In genomic region chrX:68808686-68809357, GRCh38 we compare ENCODE assay signal across 12 cellular contexts. TPM values are rescaled to one million over a fixed set of nuclear protein-coding genes. Genes with fewer than 3 reads are reported as not detected.
DNase-seq lines count a peak whose midpoint lies in the region; ATAC-seq, FAIRE-seq and TF ChIP-seq lines count a peak whose summit lies in the region.
"Had no signal": no experiment of that assay in that cellular context is flagged by ENCODE, and none has a peak within 500 bp of the region (broad histone marks: within the 10 kb centered on the region; RNA-seq: fewer than 3 reads in every experiment).

No MANE protein-coding gene starts in this region.

- no peak overlapping the region for H3K4me3 ChIP-seq in BE2C (ENCODE audit: low read depth, low read length)
- no peak overlapping the region for H3K4me3 ChIP-seq in Loucy (ENCODE audit: low read length, poor library complexity, severe bottlenecking)
- no peak overlapping the region for H3K4me3 ChIP-seq in brain microvascular endothelial cell (ENCODE audit: low read depth, low read length)
- H3K4me3 ChIP-seq in HepG2 (replicated peaks in 1 of 3; ENCODE audit: insufficient read depth in 1 of 3, low read depth in 2 of 3, low read length in 3 of 3) = no peak overlapping the region
- H3K4me3 ChIP-seq: sigmoid colon had no signal

- no peaks in the 10 kb centered on the region for H3K9me2 ChIP-seq in Loucy (replicated peaks; ENCODE audit: low read depth, low read length)

- BruUV-seq in HepG2 (replicated peaks; lab: Mats Ljungman, UMichigan) = no TSS peak

- H4K20me1 ChIP-seq in Loucy (ENCODE audit: insufficient read depth, low read length, poor library complexity, severe bottlenecking) (no peaks in the 10 kb centered on the region), HepG2 (ENCODE audit: insufficient read depth, low read length) (no peaks in the 10 kb centered on the region)

- TF ChIP-seq CTCF in BE2C (IDR thresholded peaks at IDR 0.05; ENCODE audit: low read depth, low read length) (peak; percentile 27; the same call in 1 of the 2 replicates), Loucy (conservative IDR thresholded peaks at IDR 0.05; ENCODE audit: low read length) (peak; percentile 28; the same call in 1 of the 2 replicates), brain microvascular endothelial cell (IDR thresholded peaks at IDR 0.05; ENCODE audit: low read depth, low read length, missing control alignments) (peak; percentile 48), HepG2 (CRISPR knock-in tag; IDR thresholded peaks at IDR 0.05) (peak; percentile 67)

- H3K27me3 ChIP-seq in BE2C (no peaks in the 10 kb centered on the region), Loucy (ENCODE audit: insufficient read depth, low read length, poor library complexity, severe bottlenecking) (no peaks in the 10 kb centered on the region), brain microvascular endothelial cell (replicated peaks) (no peaks in the 10 kb centered on the region), HepG2 (ENCODE audit: control insufficient read depth in 1 of 2, insufficient read depth in 2 of 2, low read length in 2 of 2) (no peaks in the 10 kb centered on the region)
- H3K27me3 ChIP-seq: sigmoid colon had no signal

- POLR2A ChIA-PET in HepG2 (lab: Yijun Ruan, JAX) = no interaction called here

- H3K36me3 ChIP-seq in BE2C (no peaks in the 10 kb centered on the region), Loucy (ENCODE audit: insufficient read depth, low read length) (no peaks in the 10 kb centered on the region), brain microvascular endothelial cell (replicated peaks) (no peaks in the 10 kb centered on the region), HepG2 (replicated peaks in 1 of 2; ENCODE audit: control insufficient read depth in 1 of 2, insufficient read depth in 2 of 2, low read length in 2 of 2) (no peaks in the 10 kb centered on the region)
- H3K36me3 ChIP-seq: sigmoid colon had no signal

- CTCF ChIA-PET in HepG2 (lab: Yijun Ruan, JAX; ENCODE audit: low intra/inter-chr PET ratio, low total read pairs) = interaction anchor here (3.7 kb wide), 1 partner anchor 76 kb away, joined by 25 read pairs; no protein-coding TSS in a partner anchor

- no peak for TF ChIP-seq EP300 in HepG2 (IDR thresholded peaks at IDR 0.05; ENCODE audit: low read depth in 2 of 2, low read length in 2 of 2)
- no peak for TF ChIP-seq EP300 in HepG2 (CRISPR knock-in tag; IDR thresholded peaks at IDR 0.05; ENCODE audit: borderline replicate concordance)

- no peak overlapping the region for H3K4me2 ChIP-seq in Loucy (ENCODE audit: low read depth, low read length, poor library complexity, severe bottlenecking)
- H3K4me2 ChIP-seq in HepG2 (ENCODE audit: low read depth, low read length) = no peak overlapping the region

- WGBS in HepG2 (ENCODE audit: low lambda C conversion rate) = 14% methylated on average over 5 of the region's 6 CpGs

- no peaks in the 10 kb centered on the region for H3F3A ChIP-seq in Loucy (ENCODE audit: low read depth)

- no peak for DNase-seq in BE2C
- no peak for DNase-seq in brain microvascular endothelial cell
- DNase-seq in HepG2 (ENCODE audit: low spot score) = no peak
- no peak for DNase-seq in stimulated activated CD4-positive, alpha-beta T cell treated with anti-CD3 and anti-CD28 coated beads, Interleukin-2, amount 100 ng/mL, for 24 hours
- no peak for DNase-seq in activated T-cell treated with anti-CD3 and anti-CD28 coated beads for 4 hours
- DNase-seq in posterior vena cava (ENCODE audit: low spot score) = no peak
- DNase-seq in NCI-H187 (lab: John Stamatoyannopoulos, UW) = no peak
- DNase-seq: activated CD4-positive, alpha-beta T cell treated with anti-CD3 and anti-CD28 coated beads, Interleukin-2, amount 10 ng/mL, durations not matched to agents 24 days and 14 days; sigmoid colon; stimulated activated naive B cell treated with anti-CD40 and anti-IgM and Interleukin-4, amounts not matched to agents 10 μg/mL and 1 μg/mL and 100 μg/mL, for 72 hours had no signal

- no peak overlapping the region for H3K9ac ChIP-seq in Loucy (ENCODE audit: low read depth, low read length, poor library complexity, severe bottlenecking)
- no peak overlapping the region for H3K9ac ChIP-seq in HepG2 (ENCODE audit: insufficient read depth, low read depth, low read length)

- H3K4me1 ChIP-seq in BE2C (no peaks in the 10 kb centered on the region), Loucy (ENCODE audit: insufficient read depth, low read length, poor library complexity, severe bottlenecking) (no peaks in the 10 kb centered on the region), HepG2 (ENCODE audit: insufficient read depth, low read length) (no peaks in the 10 kb centered on the region)
- H3K4me1 ChIP-seq: sigmoid colon had no signal

- no peaks in the 10 kb centered on the region for H3K79me2 ChIP-seq in Loucy (ENCODE audit: insufficient read depth, low read length)
- H3K79me2 ChIP-seq in HepG2 (ENCODE audit: insufficient read depth, low read length) = no peaks in the 10 kb centered on the region

- no peak for TF ChIP-seq POLR2A in HepG2 (IDR thresholded peaks at IDR 0.05; ENCODE audit: insufficient read depth in 1 of 2, low read depth in 2 of 2, low read length in 2 of 2)

- FAIRE-seq in HepG2 (lab: Jason Lieb, UNC) = peak; percentile 47
- FAIRE-seq: D721Med had no signal

- H3K9me3 ChIP-seq in BE2C = no peaks in the 10 kb centered on the region
- no peaks in the 10 kb centered on the region for H3K9me3 ChIP-seq in Loucy (ENCODE audit: insufficient read depth, low read depth, low read length)
- no peaks in the 10 kb centered on the region for H3K9me3 ChIP-seq in HepG2 (ENCODE audit: low read length)
- H3K9me3 ChIP-seq: sigmoid colon had no signal

- H3K27ac ChIP-seq in brain microvascular endothelial cell = no peak overlapping the region
- H3K27ac ChIP-seq in HepG2 (ENCODE audit: extremely low read length, insufficient read depth, low read length) = no peak overlapping the region
- H3K27ac ChIP-seq: sigmoid colon had no signal

- TF ChIP-seq RAD21 in HepG2 (CRISPR knock-in tag; IDR thresholded peaks at IDR 0.05) = 0 out of 2 replicates have a peak, but pooled peaks have one; percentile 16

- in situ Hi-C loops in brain microvascular endothelial cell (cut with HindIII; ENCODE audit: low pct_ligation_motif_present, low sequenced_read_pairs) (no loop called here), HepG2 (cut with HindIII; ENCODE audit: extremely low pct_ligation_motif_present, low pct_unique_long_range_greater_than_20kb) (no loop called here)

- no peak overlapping the region for H2AFZ ChIP-seq in Loucy (ENCODE audit: low read length)
- no peak overlapping the region for H2AFZ ChIP-seq in HepG2 (ENCODE audit: low read length)

- intact Hi-C loops in HepG2 (cut with micrococcal nuclease; ENCODE audit: unreplicated experiment) (loop anchor here (1.0 to 10.0 kb wide), 3 partner anchors 76 to 624 kb away; no protein-coding TSS in a partner anchor), posterior vena cava (cut with DNase I) (loop anchor here in 1 of 2 donors (5.0 to 10.0 kb wide), 2 partner anchors 77 to 294 kb away; no protein-coding TSS in a partner anchor)

- ATAC-seq in HepG2 = peak; percentile 79
- ATAC-seq: stimulated activated naive B cell treated with anti-CD40 and anti-IgM and Interleukin-4, amounts not matched to agents 10 μg/mL and 1 μg/mL and 100 μg/mL, for 72 hours had no signal

TF ChIP-seq in HepG2, 621 proteins besides CTCF, POLR2A, EP300 and RAD21:
- TF ChIP-seq ZBTB37 (CRISPR knock-in tag; IDR thresholded peaks at IDR 0.05) (no peak), SMC3 (IDR thresholded peaks at IDR 0.05; ENCODE audit: low read length) (peak; percentile 62), STAG1 (CRISPR knock-in tag; IDR thresholded peaks at IDR 0.05) (peak; percentile 74), KDM1A (CRISPR knock-in tag; IDR thresholded peaks at IDR 0.05) (no peak), ADNP (CRISPR knock-in tag; IDR thresholded peaks at IDR 0.05) (no peak)

RNA-seq across cellular contexts. Expression of gene EFNB1, which starts 20.0 kb away (rescaled TPM):
- polyA plus RNA-seq in BE2C (2012; ENCODE audit: insufficient read depth, insufficient read length, low read depth) = 29.7 TPM
- total RNA-seq in HepG2 (2016; rRNA removed; fragmentation: Illumina TruSeq; extraction: Trizol) = 2.9 and 4.1 TPM in 2 replicates
- 0.18 and 0.30 TPM in 2 replicates for total RNA-seq in HepG2 (2016; cell fraction: cytosol; rRNA removed; fragmentation: Illumina TruSeq; extraction: Trizol; ENCODE audit: low read depth)
- total RNA-seq in HepG2 (2016; cell fraction: insoluble cytoplasmic fraction; rRNA removed; fragmentation: Illumina TruSeq; extraction: Trizol) = 2.9 and 4.4 TPM in 2 replicates
- 1.1 and 1.5 TPM in 2 replicates for total RNA-seq in HepG2 (2016; cell fraction: membrane; rRNA removed; fragmentation: Illumina TruSeq; extraction: Trizol)
- 2.9 and 3.3 TPM in 2 replicates for total RNA-seq in HepG2 (2016; cell fraction: nucleus; rRNA removed; fragmentation: Illumina TruSeq; extraction: Trizol)
- polyA plus RNA-seq in HepG2 (2011; rRNA removed) = 4.0 and 4.8 TPM in 2 replicates
- 4.1 and 5.7 TPM in 2 replicates for polyA plus RNA-seq in HepG2 (2011; cell fraction: cytosol; rRNA removed)
- polyA plus RNA-seq in HepG2 (2011; cell fraction: nucleus; rRNA removed) = 2.7 TPM in 2 replicates
- 2.0 and 2.2 TPM in 2 replicates for polyA plus RNA-seq in HepG2 (2012)
- 0.27 and 0.29 TPM in 2 replicates for polyA plus RNA-seq in HepG2 (2016; cell fraction: cytosol; fragmentation: Illumina TruSeq; extraction: Trizol; ENCODE audit: low read depth)
- polyA plus RNA-seq in HepG2 (2016; cell fraction: insoluble cytoplasmic fraction; fragmentation: Illumina TruSeq; extraction: Trizol; ENCODE audit: low read depth) = 3.2 and 3.3 TPM in 2 replicates
- 0.80 and 0.81 TPM in 2 replicates for polyA plus RNA-seq in HepG2 (2016; cell fraction: membrane; fragmentation: Illumina TruSeq; extraction: Trizol; ENCODE audit: low read depth)
- polyA plus RNA-seq in HepG2 (2016; cell fraction: nucleus; fragmentation: Illumina TruSeq; extraction: Trizol; ENCODE audit: insufficient read depth, low read depth) = 4.7 and 5.3 TPM in 2 replicates
- 4.5 and 5.5 TPM in 2 replicates for polyA minus RNA-seq in HepG2 (2011; rRNA and poly(A)+ RNA removed; ENCODE audit: low replicate concordance)
- polyA minus RNA-seq in HepG2 (2011; cell fraction: cytosol; rRNA and poly(A)+ RNA removed) = 2.8 and 3.1 TPM in 2 replicates
- polyA minus RNA-seq in HepG2 (2011; cell fraction: nucleus; rRNA and poly(A)+ RNA removed) = 0.90 and 1.5 TPM in 2 replicates
- 10 to 100 TPM; 18.9 to 26.4 TPM for total RNA-seq in posterior vena cava
